In the genomic region with DNA sequence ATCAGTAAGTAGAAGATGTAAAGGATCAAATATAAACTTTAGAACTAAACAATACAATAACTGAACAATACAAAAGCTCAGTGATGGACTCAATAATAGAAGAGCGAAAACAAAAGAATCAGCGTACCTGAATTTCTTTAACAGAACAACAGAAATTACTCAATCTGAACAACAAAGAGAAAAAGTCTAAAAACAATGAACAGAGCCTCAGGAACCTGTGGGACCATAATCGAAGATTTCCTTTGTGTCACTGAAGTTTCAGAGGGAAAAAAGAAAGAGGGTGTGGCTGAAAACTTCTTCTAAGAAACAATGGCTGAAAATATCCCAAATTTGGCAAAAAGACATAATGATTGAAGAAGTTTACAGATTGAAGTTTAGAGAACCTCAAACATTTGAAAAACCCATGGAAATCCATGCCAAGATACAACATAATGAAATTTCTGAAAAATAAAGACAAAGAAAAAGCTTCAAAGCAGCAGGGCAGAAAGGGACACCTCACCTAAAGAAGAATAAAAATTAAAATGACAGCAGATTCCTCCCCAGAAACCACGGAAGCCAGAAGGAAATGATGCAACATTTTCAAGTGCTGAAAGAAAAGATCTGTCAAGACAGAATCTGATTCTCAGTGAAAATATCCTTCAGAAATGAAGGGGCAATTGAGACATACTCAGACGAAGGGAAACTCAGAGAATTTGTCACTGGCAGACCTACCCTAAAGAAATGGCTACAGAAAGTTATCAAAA, we compare ENCODE assay signal across 1 cellular context.
A peak's percentile ranks its signal among the peaks of the same experiment; 100 is the strongest.
TF ChIP-seq lines count a peak whose summit lies in the region.

No MANE protein-coding gene starts in this region.

TF ChIP-seq in K562, 482 proteins besides CTCF, POLR2A, EP300 and RAD21 (continued from another document and continues in another):
- TF ChIP-seq, protein P1, sequence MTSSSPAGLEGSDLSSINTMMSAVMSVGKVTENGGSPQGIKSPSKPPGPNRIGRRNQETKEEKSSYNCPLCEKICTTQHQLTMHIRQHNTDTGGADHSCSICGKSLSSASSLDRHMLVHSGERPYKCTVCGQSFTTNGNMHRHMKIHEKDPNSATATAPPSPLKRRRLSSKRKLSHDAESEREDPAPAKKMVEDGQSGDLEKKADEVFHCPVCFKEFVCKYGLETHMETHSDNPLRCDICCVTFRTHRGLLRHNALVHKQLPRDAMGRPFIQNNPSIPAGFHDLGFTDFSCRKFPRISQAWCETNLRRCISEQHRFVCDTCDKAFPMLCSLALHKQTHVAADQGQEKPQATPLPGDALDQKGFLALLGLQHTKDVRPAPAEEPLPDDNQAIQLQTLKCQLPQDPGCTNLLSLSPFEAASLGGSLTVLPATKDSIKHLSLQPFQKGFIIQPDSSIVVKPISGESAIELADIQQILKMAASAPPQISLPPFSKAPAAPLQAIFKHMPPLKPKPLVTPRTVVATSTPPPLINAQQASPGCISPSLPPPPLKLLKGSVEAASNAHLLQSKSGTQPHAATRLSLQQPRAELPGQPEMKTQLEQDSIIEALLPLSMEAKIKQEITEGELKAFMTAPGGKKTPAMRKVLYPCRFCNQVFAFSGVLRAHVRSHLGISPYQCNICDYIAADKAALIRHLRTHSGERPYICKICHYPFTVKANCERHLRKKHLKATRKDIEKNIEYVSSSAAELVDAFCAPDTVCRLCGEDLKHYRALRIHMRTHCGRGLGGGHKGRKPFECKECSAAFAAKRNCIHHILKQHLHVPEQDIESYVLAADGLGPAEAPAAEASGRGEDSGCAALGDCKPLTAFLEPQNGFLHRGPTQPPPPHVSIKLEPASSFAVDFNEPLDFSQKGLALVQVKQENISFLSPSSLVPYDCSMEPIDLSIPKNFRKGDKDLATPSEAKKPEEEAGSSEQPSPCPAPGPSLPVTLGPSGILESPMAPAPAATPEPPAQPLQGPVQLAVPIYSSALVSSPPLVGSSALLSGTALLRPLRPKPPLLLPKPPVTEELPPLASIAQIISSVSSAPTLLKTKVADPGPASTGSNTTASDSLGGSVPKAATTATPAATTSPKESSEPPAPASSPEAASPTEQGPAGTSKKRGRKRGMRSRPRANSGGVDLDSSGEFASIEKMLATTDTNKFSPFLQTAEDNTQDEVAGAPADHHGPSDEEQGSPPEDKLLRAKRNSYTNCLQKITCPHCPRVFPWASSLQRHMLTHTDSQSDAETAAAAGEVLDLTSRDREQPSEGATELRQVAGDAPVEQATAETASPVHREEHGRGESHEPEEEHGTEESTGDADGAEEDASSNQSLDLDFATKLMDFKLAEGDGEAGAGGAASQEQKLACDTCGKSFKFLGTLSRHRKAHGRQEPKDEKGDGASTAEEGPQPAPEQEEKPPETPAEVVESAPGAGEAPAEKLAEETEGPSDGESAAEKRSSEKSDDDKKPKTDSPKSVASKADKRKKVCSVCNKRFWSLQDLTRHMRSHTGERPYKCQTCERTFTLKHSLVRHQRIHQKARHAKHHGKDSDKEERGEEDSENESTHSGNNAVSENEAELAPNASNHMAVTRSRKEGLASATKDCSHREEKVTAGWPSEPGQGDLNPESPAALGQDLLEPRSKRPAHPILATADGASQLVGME (CRISPR knock-in tag; IDR thresholded peaks at IDR 0.05) = no peak
- TF ChIP-seq NELFE (IDR thresholded peaks at IDR 0.05; ENCODE audit: insufficient read depth, insufficient read length) (no peak), PPARD (CRISPR knock-in tag; IDR thresholded peaks at IDR 0.05) (no peak), ZNF175 (CRISPR knock-in tag; IDR thresholded peaks at IDR 0.05; ENCODE audit: low read depth) (peak; percentile 29; the same call in 1 of the 2 replicates), CTBP1 (IDR thresholded peaks at IDR 0.05; ENCODE audit: borderline replicate concordance) (no peak; the same call in 1 of the 2 replicates), SIRT6 (IDR thresholded peaks at IDR 0.05; ENCODE audit: low read depth, low read length) (no peak), FOXA3 (CRISPR knock-in tag; conservative IDR thresholded peaks at IDR 0.05 in 1 of 2, IDR thresholded peaks at IDR 0.05 in 1 of 2) (no peak), CC2D1A (IDR thresholded peaks at IDR 0.05) (no peak), KDM1A (IDR thresholded peaks at IDR 0.05) (0 out of 4 replicates have a peak, but pooled peaks of 1 of the 2 experiments have one; percentile 29), ZFP36 (IDR thresholded peaks at IDR 0.05; ENCODE audit: low read depth, low read length, partially characterized antibody) (no peak), ATF7 (IDR thresholded peaks at IDR 0.05) (peak; percentile 77), PHB (CRISPR knock-in tag; IDR thresholded peaks at IDR 0.05) (no peak), BRF1 (IDR thresholded peaks at IDR 0.05; ENCODE audit: borderline replicate concordance, extremely low read depth, insufficient read length) (no peak), CBX3 (IDR thresholded peaks at IDR 0.05; ENCODE audit: borderline replicate concordance in 1 of 2, low read length in 2 of 2) (no peak), PHF21A (IDR thresholded peaks at IDR 0.05; ENCODE audit: borderline replicate concordance, low read depth) (no peak), PRPF4 (IDR thresholded peaks at IDR 0.05; ENCODE audit: insufficient read depth, low read depth, low read length, poor library complexity, severe bottlenecking) (no peak), ZNF224 (CRISPR knock-in tag; IDR thresholded peaks at IDR 0.05) (no peak), HLTF (IDR thresholded peaks at IDR 0.05) (no peak), ILK (tag; IDR thresholded peaks at IDR 0.05; ENCODE audit: borderline replicate concordance, low read depth) (no peak; the same call in 1 of the 2 replicates), PML (IDR thresholded peaks at IDR 0.05; ENCODE audit: low read length) (no peak), C11orf30 (IDR thresholded peaks at IDR 0.05; ENCODE audit: low read depth) (no peak), NBN (IDR thresholded peaks at IDR 0.05; ENCODE audit: low read depth) (no peak), EZH2 (IDR thresholded peaks at IDR 0.05; ENCODE audit: borderline replicate concordance, low read depth, low read length) (no peak), KLF6 (CRISPR knock-in tag; IDR thresholded peaks at IDR 0.05; ENCODE audit: borderline replicate concordance) (no peak), ZSCAN32 (CRISPR knock-in tag; IDR thresholded peaks at IDR 0.05) (peak; percentile 88), ZNF347 (CRISPR knock-in tag; IDR thresholded peaks at IDR 0.05; ENCODE audit: low read depth) (no peak), FOXP1 (CRISPR knock-in tag; IDR thresholded peaks at IDR 0.05) (no peak), SETDB1 (IDR thresholded peaks at IDR 0.05; ENCODE audit: low read length) (no peak)
- TF ChIP-seq, protein P2, sequence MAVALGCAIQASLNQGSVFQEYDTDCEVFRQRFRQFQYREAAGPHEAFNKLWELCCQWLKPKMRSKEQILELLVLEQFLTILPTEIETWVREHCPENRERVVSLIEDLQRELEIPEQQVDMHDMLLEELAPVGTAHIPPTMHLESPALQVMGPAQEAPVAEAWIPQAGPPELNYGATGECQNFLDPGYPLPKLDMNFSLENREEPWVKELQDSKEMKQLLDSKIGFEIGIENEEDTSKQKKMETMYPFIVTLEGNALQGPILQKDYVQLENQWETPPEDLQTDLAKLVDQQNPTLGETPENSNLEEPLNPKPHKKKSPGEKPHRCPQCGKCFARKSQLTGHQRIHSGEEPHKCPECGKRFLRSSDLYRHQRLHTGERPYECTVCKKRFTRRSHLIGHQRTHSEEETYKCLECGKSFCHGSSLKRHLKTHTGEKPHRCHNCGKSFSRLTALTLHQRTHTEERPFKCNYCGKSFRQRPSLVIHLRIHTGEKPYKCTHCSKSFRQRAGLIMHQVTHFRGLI (CRISPR knock-in tag; IDR thresholded peaks at IDR 0.05) = no peak
- TF ChIP-seq, protein P3, sequence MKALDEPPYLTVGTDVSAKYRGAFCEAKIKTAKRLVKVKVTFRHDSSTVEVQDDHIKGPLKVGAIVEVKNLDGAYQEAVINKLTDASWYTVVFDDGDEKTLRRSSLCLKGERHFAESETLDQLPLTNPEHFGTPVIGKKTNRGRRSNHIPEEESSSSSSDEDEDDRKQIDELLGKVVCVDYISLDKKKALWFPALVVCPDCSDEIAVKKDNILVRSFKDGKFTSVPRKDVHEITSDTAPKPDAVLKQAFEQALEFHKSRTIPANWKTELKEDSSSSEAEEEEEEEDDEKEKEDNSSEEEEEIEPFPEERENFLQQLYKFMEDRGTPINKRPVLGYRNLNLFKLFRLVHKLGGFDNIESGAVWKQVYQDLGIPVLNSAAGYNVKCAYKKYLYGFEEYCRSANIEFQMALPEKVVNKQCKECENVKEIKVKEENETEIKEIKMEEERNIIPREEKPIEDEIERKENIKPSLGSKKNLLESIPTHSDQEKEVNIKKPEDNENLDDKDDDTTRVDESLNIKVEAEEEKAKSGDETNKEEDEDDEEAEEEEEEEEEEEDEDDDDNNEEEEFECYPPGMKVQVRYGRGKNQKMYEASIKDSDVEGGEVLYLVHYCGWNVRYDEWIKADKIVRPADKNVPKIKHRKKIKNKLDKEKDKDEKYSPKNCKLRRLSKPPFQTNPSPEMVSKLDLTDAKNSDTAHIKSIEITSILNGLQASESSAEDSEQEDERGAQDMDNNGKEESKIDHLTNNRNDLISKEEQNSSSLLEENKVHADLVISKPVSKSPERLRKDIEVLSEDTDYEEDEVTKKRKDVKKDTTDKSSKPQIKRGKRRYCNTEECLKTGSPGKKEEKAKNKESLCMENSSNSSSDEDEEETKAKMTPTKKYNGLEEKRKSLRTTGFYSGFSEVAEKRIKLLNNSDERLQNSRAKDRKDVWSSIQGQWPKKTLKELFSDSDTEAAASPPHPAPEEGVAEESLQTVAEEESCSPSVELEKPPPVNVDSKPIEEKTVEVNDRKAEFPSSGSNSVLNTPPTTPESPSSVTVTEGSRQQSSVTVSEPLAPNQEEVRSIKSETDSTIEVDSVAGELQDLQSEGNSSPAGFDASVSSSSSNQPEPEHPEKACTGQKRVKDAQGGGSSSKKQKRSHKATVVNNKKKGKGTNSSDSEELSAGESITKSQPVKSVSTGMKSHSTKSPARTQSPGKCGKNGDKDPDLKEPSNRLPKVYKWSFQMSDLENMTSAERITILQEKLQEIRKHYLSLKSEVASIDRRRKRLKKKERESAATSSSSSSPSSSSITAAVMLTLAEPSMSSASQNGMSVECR (CRISPR knock-in tag; IDR thresholded peaks at IDR 0.05) = no peak
- TF ChIP-seq, protein P4, sequence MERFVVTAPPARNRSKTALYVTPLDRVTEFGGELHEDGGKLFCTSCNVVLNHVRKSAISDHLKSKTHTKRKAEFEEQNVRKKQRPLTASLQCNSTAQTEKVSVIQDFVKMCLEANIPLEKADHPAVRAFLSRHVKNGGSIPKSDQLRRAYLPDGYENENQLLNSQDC (CRISPR knock-in tag; IDR thresholded peaks at IDR 0.05) = no peak
- TF ChIP-seq, protein P5, sequence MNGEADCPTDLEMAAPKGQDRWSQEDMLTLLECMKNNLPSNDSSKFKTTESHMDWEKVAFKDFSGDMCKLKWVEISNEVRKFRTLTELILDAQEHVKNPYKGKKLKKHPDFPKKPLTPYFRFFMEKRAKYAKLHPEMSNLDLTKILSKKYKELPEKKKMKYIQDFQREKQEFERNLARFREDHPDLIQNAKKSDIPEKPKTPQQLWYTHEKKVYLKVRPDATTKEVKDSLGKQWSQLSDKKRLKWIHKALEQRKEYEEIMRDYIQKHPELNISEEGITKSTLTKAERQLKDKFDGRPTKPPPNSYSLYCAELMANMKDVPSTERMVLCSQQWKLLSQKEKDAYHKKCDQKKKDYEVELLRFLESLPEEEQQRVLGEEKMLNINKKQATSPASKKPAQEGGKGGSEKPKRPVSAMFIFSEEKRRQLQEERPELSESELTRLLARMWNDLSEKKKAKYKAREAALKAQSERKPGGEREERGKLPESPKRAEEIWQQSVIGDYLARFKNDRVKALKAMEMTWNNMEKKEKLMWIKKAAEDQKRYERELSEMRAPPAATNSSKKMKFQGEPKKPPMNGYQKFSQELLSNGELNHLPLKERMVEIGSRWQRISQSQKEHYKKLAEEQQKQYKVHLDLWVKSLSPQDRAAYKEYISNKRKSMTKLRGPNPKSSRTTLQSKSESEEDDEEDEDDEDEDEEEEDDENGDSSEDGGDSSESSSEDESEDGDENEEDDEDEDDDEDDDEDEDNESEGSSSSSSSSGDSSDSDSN (IDR thresholded peaks at IDR 0.05; ENCODE audit: borderline replicate concordance in 1 of 2, low read depth in 2 of 2, low read length in 2 of 2) = no peak
- TF ChIP-seq, protein P6, sequence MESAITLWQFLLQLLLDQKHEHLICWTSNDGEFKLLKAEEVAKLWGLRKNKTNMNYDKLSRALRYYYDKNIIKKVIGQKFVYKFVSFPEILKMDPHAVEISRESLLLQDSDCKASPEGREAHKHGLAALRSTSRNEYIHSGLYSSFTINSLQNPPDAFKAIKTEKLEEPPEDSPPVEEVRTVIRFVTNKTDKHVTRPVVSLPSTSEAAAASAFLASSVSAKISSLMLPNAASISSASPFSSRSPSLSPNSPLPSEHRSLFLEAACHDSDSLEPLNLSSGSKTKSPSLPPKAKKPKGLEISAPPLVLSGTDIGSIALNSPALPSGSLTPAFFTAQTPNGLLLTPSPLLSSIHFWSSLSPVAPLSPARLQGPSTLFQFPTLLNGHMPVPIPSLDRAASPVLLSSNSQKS (CRISPR knock-in tag; IDR thresholded peaks at IDR 0.05) = no peak
- TF ChIP-seq, protein P7, sequence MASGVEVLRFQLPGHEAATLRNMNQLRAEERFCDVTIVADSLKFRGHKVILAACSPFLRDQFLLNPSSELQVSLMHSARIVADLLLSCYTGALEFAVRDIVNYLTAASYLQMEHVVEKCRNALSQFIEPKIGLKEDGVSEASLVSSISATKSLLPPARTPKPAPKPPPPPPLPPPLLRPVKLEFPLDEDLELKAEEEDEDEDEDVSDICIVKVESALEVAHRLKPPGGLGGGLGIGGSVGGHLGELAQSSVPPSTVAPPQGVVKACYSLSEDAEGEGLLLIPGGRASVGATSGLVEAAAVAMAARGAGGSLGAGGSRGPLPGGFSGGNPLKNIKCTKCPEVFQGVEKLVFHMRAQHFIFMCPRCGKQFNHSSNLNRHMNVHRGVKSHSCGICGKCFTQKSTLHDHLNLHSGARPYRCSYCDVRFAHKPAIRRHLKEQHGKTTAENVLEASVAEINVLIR (CRISPR knock-in tag; IDR thresholded peaks at IDR 0.05) = no peak
